ENCODE assay signal across 26 cellular contexts in the genomic region with DNA sequence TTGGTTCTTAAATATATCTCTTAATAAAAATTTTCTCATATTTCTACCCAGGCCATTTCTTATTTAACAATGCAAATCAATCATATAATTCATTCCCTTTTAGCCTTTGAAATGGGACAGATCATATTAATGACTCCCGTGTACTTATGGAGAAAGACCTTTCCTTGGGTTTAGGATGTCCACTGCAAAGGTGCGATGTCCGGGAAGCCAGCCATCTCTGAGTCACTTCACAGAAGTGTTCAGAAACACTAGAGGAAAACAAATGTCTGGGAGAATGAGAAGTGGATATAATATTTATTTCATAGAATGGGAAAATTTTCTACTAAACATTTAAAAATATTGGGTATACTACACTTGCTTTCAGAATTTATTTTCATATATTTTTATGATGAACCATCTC.
"Had no signal": no experiment of that assay in that cellular context is flagged by ENCODE, and none has a peak within 500 bp of the region (broad histone marks: within the 10 kb centered on the region; RNA-seq: fewer than 3 reads in every experiment).

No MANE protein-coding gene starts in this region.

- H3K4me3 ChIP-seq: K562, Peyer's patch, SK-N-MC had no signal

- H3K36me3 ChIP-seq: Peyer's patch had no signal

- DNase-seq: activated CD4-positive, alpha-beta memory T cell treated with anti-CD3 and anti-CD28 coated beads for 36 hours; activated CD4-positive, alpha-beta T cell treated with anti-CD3 and anti-CD28 coated beads, Interleukin-2, amount 10 ng/mL, durations not matched to agents 7 days and 5 days; activated CD4-positive, CD25-positive, alpha-beta regulatory T cell; activated CD8-positive, alpha-beta memory T cell treated with anti-CD3 and anti-CD28 coated beads for 24 hours; activated effector memory CD4-positive, alpha-beta T cell treated with anti-CD3 and anti-CD28 coated beads, Interleukin-2, amount 50 U/mL, for 16 hours; activated naive CD4-positive, alpha-beta T cell treated with Interleukin-2 at 50 U/mL for 16 hours; activated naive CD8-positive, alpha-beta T cell treated with anti-CD3 and anti-CD28 coated beads, Interleukin-2, amount 50 U/mL, for 24 hours; activated T-cell treated with anti-CD3 and anti-CD28 coated beads, Interleukin-2, amount 50 U/mL, for 4 hours; amygdala; Karpas-422; NCI-H1048; NCI-H1417; NCI-H1694; NCI-H2029; NCI-H2107; NCI-H510A treated with DMSO at 0.1 percent for 48 hours; NCI-H69; Peyer's patch; SIG-M5; T-cell; T-helper 2 cell; T1000 had no signal

- H3K27ac ChIP-seq: Peyer's patch, SK-N-MC, VCaP had no signal

- ATAC-seq: activated naive CD4-positive, alpha-beta T cell treated with anti-CD3 and anti-CD28 coated beads, Interleukin-2, amount 50 U/mL, for 72 hours; activated naive CD8-positive, alpha-beta T cell treated with anti-CD3 and anti-CD28 coated beads, Interleukin-2, amount 50 U/mL, for 24 hours; activated T-cell treated with anti-CD3 and anti-CD28 coated beads, Interleukin-2, amount 50 U/mL, for 4 hours; K562; T-cell had no signal

- H3K9me3 ChIP-seq: Peyer's patch had no signal

- H3K4me1 ChIP-seq: Peyer's patch had no signal

- H3K27me3 ChIP-seq: Peyer's patch had no signal
